1 cellular context compared by ENCODE assay signal in the genomic region with DNA sequence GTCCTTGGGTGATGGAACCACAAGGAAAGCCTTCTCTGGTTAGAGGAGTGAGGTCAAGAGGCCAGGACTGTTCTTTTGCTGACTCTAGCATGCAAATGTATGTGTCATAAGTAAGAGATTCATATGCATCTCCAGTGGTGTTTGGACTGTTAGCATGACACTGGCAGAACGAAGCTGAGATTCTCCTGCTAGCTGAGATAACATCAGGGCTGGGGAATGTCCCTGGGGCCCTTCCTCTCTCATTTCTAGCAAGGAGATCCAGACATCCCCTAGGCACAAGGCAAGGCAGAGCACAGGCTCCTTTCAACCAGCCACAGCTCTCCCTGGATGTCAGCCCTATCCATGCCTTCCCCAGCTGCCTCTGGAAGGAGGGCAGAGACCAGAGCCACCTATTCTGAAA.
TF ChIP-seq lines count a peak whose summit lies in the region.

No MANE protein-coding gene starts in this region.

TF ChIP-seq in neural cell, 6 proteins besides CTCF, POLR2A, EP300 and RAD21:
- TF ChIP-seq EZH2 (IDR thresholded peaks at IDR 0.05; ENCODE audit: borderline replicate concordance, insufficient read depth, low read length, poor library complexity, severe bottlenecking): no peak
- TF ChIP-seq, protein P1, sequence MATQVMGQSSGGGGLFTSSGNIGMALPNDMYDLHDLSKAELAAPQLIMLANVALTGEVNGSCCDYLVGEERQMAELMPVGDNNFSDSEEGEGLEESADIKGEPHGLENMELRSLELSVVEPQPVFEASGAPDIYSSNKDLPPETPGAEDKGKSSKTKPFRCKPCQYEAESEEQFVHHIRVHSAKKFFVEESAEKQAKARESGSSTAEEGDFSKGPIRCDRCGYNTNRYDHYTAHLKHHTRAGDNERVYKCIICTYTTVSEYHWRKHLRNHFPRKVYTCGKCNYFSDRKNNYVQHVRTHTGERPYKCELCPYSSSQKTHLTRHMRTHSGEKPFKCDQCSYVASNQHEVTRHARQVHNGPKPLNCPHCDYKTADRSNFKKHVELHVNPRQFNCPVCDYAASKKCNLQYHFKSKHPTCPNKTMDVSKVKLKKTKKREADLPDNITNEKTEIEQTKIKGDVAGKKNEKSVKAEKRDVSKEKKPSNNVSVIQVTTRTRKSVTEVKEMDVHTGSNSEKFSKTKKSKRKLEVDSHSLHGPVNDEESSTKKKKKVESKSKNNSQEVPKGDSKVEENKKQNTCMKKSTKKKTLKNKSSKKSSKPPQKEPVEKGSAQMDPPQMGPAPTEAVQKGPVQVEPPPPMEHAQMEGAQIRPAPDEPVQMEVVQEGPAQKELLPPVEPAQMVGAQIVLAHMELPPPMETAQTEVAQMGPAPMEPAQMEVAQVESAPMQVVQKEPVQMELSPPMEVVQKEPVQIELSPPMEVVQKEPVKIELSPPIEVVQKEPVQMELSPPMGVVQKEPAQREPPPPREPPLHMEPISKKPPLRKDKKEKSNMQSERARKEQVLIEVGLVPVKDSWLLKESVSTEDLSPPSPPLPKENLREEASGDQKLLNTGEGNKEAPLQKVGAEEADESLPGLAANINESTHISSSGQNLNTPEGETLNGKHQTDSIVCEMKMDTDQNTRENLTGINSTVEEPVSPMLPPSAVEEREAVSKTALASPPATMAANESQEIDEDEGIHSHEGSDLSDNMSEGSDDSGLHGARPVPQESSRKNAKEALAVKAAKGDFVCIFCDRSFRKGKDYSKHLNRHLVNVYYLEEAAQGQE (IDR thresholded peaks at IDR 0.05; ENCODE audit: borderline replicate concordance): no peak
